ENCODE assay signal across 34 cellular contexts in the genomic region with DNA sequence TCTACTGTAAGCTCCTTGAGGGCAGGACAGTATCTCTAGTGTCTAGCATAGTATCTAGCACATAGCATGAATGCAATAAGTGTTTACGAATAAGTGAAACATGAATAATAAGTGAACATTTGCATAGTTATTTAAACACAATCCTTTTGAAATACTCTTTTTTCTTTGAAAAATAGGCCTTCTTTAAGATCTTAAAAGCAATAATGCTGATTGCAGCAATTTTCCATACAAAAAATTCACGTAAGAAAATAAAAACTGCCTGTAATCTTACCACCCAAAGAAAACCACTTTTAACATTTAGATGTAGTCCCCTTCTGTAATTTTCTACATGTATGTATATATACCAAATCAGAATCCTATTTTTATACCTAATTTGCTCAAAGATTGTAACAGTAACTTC.
"Had no signal": no experiment of that assay in that cellular context is flagged by ENCODE, and none has a peak within 500 bp of the region (broad histone marks: within the 10 kb centered on the region; RNA-seq: fewer than 3 reads in every experiment).

No MANE protein-coding gene starts in this region.

- H3K4me3 Mint-ChIP-seq: activated CD4-positive, alpha-beta memory T cell treated with anti-CD3 and anti-CD28 coated beads, Interleukin-2, amount 10 ng/mL, durations not matched to agents 7 days and 5 days; activated CD4-positive, alpha-beta T cell treated with anti-CD3 and anti-CD28 coated beads for 36 hours; activated CD4-positive, alpha-beta T cell treated with anti-CD3 and anti-CD28 coated beads, Interleukin-2, amount 10 ng/mL, durations not matched to agents 24 days and 14 days; activated naive CD4-positive, alpha-beta T cell treated with anti-CD3 and anti-CD28 coated beads, Interleukin-2, amount 10 ng/mL, durations not matched to agents 7 days and 5 days; activated naive CD8-positive, alpha-beta T cell treated with anti-CD3 and anti-CD28 coated beads, Interleukin-2, amount 10 ng/mL, durations not matched to agents 7 days and 5 days; activated T-cell treated with anti-CD3 and anti-CD28 coated beads, Interleukin-2, amount 50 U/mL, for 24 hours; activated T-cell treated with anti-CD3 and anti-CD28 coated beads, Interleukin-2, amount 50 U/mL, for 72 hours; brain; effector memory CD8-positive, alpha-beta T cell; T-helper 17 cell; T-helper 2 cell treated with Interferon-gamma antibody and Interleukin-4, amounts not matched to agents 5 μg/mL and 100 μg/mL, for 36 hours had no signal

- H3K4me3 ChIP-seq: ascending aorta, cardiac muscle cell, coronary artery, esophagus muscularis mucosa, gastrocnemius medialis, heart left ventricle had no signal

- H3K9me3 Mint-ChIP-seq: activated CD4-positive, alpha-beta memory T cell treated with anti-CD3 and anti-CD28 coated beads, Interleukin-2, amount 10 ng/mL, durations not matched to agents 7 days and 5 days; activated naive CD4-positive, alpha-beta T cell treated with anti-CD3 and anti-CD28 coated beads, Interleukin-2, amount 10 ng/mL, durations not matched to agents 7 days and 5 days; activated naive CD4-positive, alpha-beta T cell treated with anti-CD3 and anti-CD28 coated beads, Interleukin-2, amount 50 U/mL, for 72 hours; activated naive CD8-positive, alpha-beta T cell treated with anti-CD3 and anti-CD28 coated beads, Interleukin-2, amount 10 ng/mL, durations not matched to agents 7 days and 5 days; activated T-cell treated with anti-CD3 and anti-CD28 coated beads, Interleukin-2, amount 50 U/mL, for 24 hours; brain; effector memory CD8-positive, alpha-beta T cell; T-helper 2 cell treated with Interferon-gamma antibody and Interleukin-4, amounts not matched to agents 5 μg/mL and 100 μg/mL, for 36 hours had no signal

- H3K36me3 ChIP-seq: ascending aorta, breast epithelium, cardiac muscle cell, gastrocnemius medialis, heart left ventricle had no signal

- DNase-seq: activated CD4-positive, alpha-beta memory T cell treated with anti-CD3 and anti-CD28 coated beads, Interleukin-2, amount 10 ng/mL, durations not matched to agents 7 days and 5 days; activated CD4-positive, alpha-beta T cell treated with anti-CD3 and anti-CD28 coated beads for 36 hours; activated CD4-positive, alpha-beta T cell treated with anti-CD3 and anti-CD28 coated beads, Interleukin-2, amount 10 ng/mL, durations not matched to agents 24 days and 14 days; activated CD4-positive, alpha-beta T cell treated with anti-CD3 and anti-CD28 coated beads, Interleukin-2, amount 50 U/mL, for 4 hours; activated CD4-positive, CD25-positive, alpha-beta regulatory T cell; activated CD4-positive, CD25-positive, alpha-beta regulatory T cell treated with anti-CD3 and anti-CD28 coated beads, Interleukin-2, amount 50 U/mL, for 72 hours; activated CD8-positive, alpha-beta memory T cell treated with anti-CD3 and anti-CD28 coated beads, Interleukin-2, amount 50 U/mL, for 48 hours; activated gamma-delta T cell; activated naive CD4-positive, alpha-beta T cell; activated naive CD4-positive, alpha-beta T cell treated with anti-CD3 and anti-CD28 coated beads, Interleukin-2, amount 10 ng/mL, durations not matched to agents 7 days and 5 days; activated naive CD8-positive, alpha-beta T cell treated with anti-CD3 and anti-CD28 coated beads, Interleukin-2, amount 10 ng/mL, durations not matched to agents 7 days and 5 days; activated T-cell treated with anti-CD3 and anti-CD28 coated beads for 4 hours; activated T-cell treated with anti-CD3 and anti-CD28 coated beads, Interleukin-2, amount 50 U/mL, for 24 hours; activated T-cell treated with anti-CD3 and anti-CD28 coated beads, Interleukin-2, amount 50 U/mL, for 72 hours; central memory CD4-positive, alpha-beta T cell; dermis blood vessel endothelial cell; effector CD4-positive, alpha-beta T cell; effector memory CD8-positive, alpha-beta T cell; erythroblast; foreskin keratinocyte; gastrocnemius medialis; glutamatergic neuron; heart left ventricle; T-helper 1 cell; T-helper 17 cell; T1000 had no signal

- H3K4me1 ChIP-seq: ascending aorta, breast epithelium, foreskin keratinocyte had no signal

- H3K27ac ChIP-seq: ascending aorta, breast epithelium, cardiac muscle cell, coronary artery, esophagus muscularis mucosa, foreskin keratinocyte, gastrocnemius medialis had no signal

- H3K9me3 ChIP-seq: ascending aorta, breast epithelium, esophagus muscularis mucosa, gastrocnemius medialis, heart left ventricle had no signal

- H3K27me3 ChIP-seq: ascending aorta, breast epithelium, cardiac muscle cell, esophagus muscularis mucosa, gastrocnemius medialis had no signal

- H3K27me3 Mint-ChIP-seq: brain had no signal

- H3K4me1 Mint-ChIP-seq: activated CD4-positive, alpha-beta memory T cell treated with anti-CD3 and anti-CD28 coated beads, Interleukin-2, amount 10 ng/mL, durations not matched to agents 7 days and 5 days; activated CD4-positive, alpha-beta T cell treated with anti-CD3 and anti-CD28 coated beads for 36 hours; activated CD4-positive, alpha-beta T cell treated with anti-CD3 and anti-CD28 coated beads, Interleukin-2, amount 10 ng/mL, durations not matched to agents 24 days and 14 days; activated naive CD4-positive, alpha-beta T cell treated with anti-CD3 and anti-CD28 coated beads, Interleukin-2, amount 10 ng/mL, durations not matched to agents 7 days and 5 days; activated naive CD8-positive, alpha-beta T cell treated with anti-CD3 and anti-CD28 coated beads, Interleukin-2, amount 10 ng/mL, durations not matched to agents 7 days and 5 days; T-helper 17 cell had no signal

- H3K27ac Mint-ChIP-seq: activated CD4-positive, alpha-beta memory T cell treated with anti-CD3 and anti-CD28 coated beads, Interleukin-2, amount 10 ng/mL, durations not matched to agents 7 days and 5 days; activated CD4-positive, alpha-beta T cell treated with anti-CD3 and anti-CD28 coated beads for 36 hours; activated CD4-positive, alpha-beta T cell treated with anti-CD3 and anti-CD28 coated beads, Interleukin-2, amount 10 ng/mL, durations not matched to agents 24 days and 14 days; activated naive CD4-positive, alpha-beta T cell treated with anti-CD3 and anti-CD28 coated beads, Interleukin-2, amount 10 ng/mL, durations not matched to agents 7 days and 5 days; activated naive CD4-positive, alpha-beta T cell treated with anti-CD3 and anti-CD28 coated beads, Interleukin-2, amount 50 U/mL, for 72 hours; activated naive CD8-positive, alpha-beta T cell treated with anti-CD3 and anti-CD28 coated beads, Interleukin-2, amount 10 ng/mL, durations not matched to agents 7 days and 5 days; activated T-cell treated with anti-CD3 and anti-CD28 coated beads, Interleukin-2, amount 50 U/mL, for 24 hours; activated T-cell treated with anti-CD3 and anti-CD28 coated beads, Interleukin-2, amount 50 U/mL, for 72 hours; effector memory CD8-positive, alpha-beta T cell; T-helper 17 cell; T-helper 2 cell treated with Interferon-gamma antibody and Interleukin-4, amounts not matched to agents 5 μg/mL and 100 μg/mL, for 36 hours had no signal

- ATAC-seq: activated CD4-positive, alpha-beta T cell treated with anti-CD3 and anti-CD28 coated beads for 36 hours; activated naive CD4-positive, alpha-beta T cell treated with anti-CD3 and anti-CD28 coated beads, Interleukin-2, amount 50 U/mL, for 72 hours; activated T-cell treated with anti-CD3 and anti-CD28 coated beads, Interleukin-2, amount 50 U/mL, for 72 hours; effector memory CD8-positive, alpha-beta T cell; foreskin keratinocyte; T-helper 17 cell had no signal

- H3K36me3 Mint-ChIP-seq: activated naive CD4-positive, alpha-beta T cell treated with anti-CD3 and anti-CD28 coated beads, Interleukin-2, amount 10 ng/mL, durations not matched to agents 7 days and 5 days; activated naive CD4-positive, alpha-beta T cell treated with anti-CD3 and anti-CD28 coated beads, Interleukin-2, amount 50 U/mL, for 72 hours; activated naive CD8-positive, alpha-beta T cell treated with anti-CD3 and anti-CD28 coated beads, Interleukin-2, amount 10 ng/mL, durations not matched to agents 7 days and 5 days; brain had no signal
